In genomic region chr1:160376525-160377131, GRCh38 we compare ENCODE assay signal across 9 cellular contexts. TPM values are rescaled to one million over a fixed set of nuclear protein-coding genes. Genes with fewer than 3 reads are reported as not detected.
DNase-seq lines count a peak whose midpoint lies in the region; ATAC-seq and TF ChIP-seq lines count a peak whose summit lies in the region.
"Had no signal": no experiment of that assay in that cellular context is flagged by ENCODE, and none has a peak within 500 bp of the region (broad histone marks: within the 10 kb centered on the region; RNA-seq: fewer than 3 reads in every experiment).

No MANE protein-coding gene starts in this region.

- peak; percentile 87 for TF ChIP-seq CTCF in CD4-positive, alpha-beta T cell (IDR thresholded peaks at IDR 0.05)
- peak; percentile 99 for TF ChIP-seq CTCF in MM.1S (IDR thresholded peaks at IDR 0.05; ENCODE audit: low read length)
- peak; percentile 65 for TF ChIP-seq CTCF in RWPE1 (conservative IDR thresholded peaks at IDR 0.05; ENCODE audit: low read depth)
- peak; percentile 95 for TF ChIP-seq CTCF in choroid plexus epithelial cell (conservative IDR thresholded peaks at IDR 0.05; ENCODE audit: low read depth, low read length)

- H3K4me3 ChIP-seq in MM.1S (ENCODE audit: low read length) (no peak overlapping the region), choroid plexus epithelial cell (ENCODE audit: low read depth, low read length) (no peak overlapping the region)

- CTCF ChIA-PET in CD4-positive, alpha-beta T cell (lab: Charles Lee), result interaction anchor here (1.0 to 2.6 kb wide), 5 partner anchors 14 to 275 kb away, joined by 3 to 8 read pairs (median 5); no protein-coding TSS in a partner anchor
- CTCF ChIA-PET in RWPE1 (lab: Yijun Ruan, JAX), result interaction anchor here (0.6 to 1.2 kb wide), 9 partner anchors 10 to 135 kb away, joined by 3 to 5 read pairs (median 3); partner anchors contain the start of gene NHLH1

- H3K9me2 ChIP-seq in MM.1S (replicated peaks; ENCODE audit: insufficient read depth, low read length), result no peaks in the 10 kb centered on the region

- H3K36me3 ChIP-seq in MM.1S (replicated peaks; ENCODE audit: insufficient read depth, low read length), result no peaks in the 10 kb centered on the region

- no peaks in the 10 kb centered on the region for H3K79me2 ChIP-seq in MM.1S (ENCODE audit: low read length)

- POLR2A ChIA-PET in CD4-positive, alpha-beta T cell (lab: Charles Lee), result interaction anchor here (0.7 to 1.5 kb wide), 6 partner anchors 13 to 278 kb away, joined by 3 to 5 read pairs (median 4); partner anchors contain the start of gene IGSF8
- POLR2A ChIA-PET in RWPE1 (lab: Yijun Ruan, JAX; ENCODE audit: low non-redundant PET), result no interaction called here

- no peak overlapping the region for H3K27ac Mint-ChIP-seq in CD4-positive, alpha-beta T cell
- H3K27ac Mint-ChIP-seq in stimulated activated naive B cell treated with anti-CD40 and anti-IgM and Interleukin-4, amounts not matched to agents 10 μg/mL and 1 μg/mL and 100 μg/mL, for 72 hours, result no peak overlapping the region
- H3K27ac Mint-ChIP-seq: stimulated activated naive CD8-positive, alpha-beta T cell treated with anti-CD3 and anti-CD28 coated beads, Interleukin-15, Interleukin-2, amounts not matched to agents 100 ng/mL and 50 ng/mL, for 24 hours had no signal

- no peak for DNase-seq in CD4-positive, alpha-beta T cell
- DNase-seq in MM.1S (peak; percentile 51), RWPE1 (ENCODE audit: low spot score) (no peak), choroid plexus epithelial cell (ENCODE audit: low read depth) (peak; percentile 87), kidney glomerular epithelial cell (lab: John Stamatoyannopoulos, UW) (peak; percentile 43)
- DNase-seq in stimulated activated naive B cell treated with anti-CD40 and anti-IgM and Interleukin-4, amounts not matched to agents 10 μg/mL and 1 μg/mL and 100 μg/mL, for 72 hours, result peak; percentile 18

- H3K9me3 Mint-ChIP-seq in CD4-positive, alpha-beta T cell, result no peaks in the 10 kb centered on the region
- H3K9me3 Mint-ChIP-seq in stimulated activated naive B cell treated with anti-CD40 and anti-IgM and Interleukin-4, amounts not matched to agents 10 μg/mL and 1 μg/mL and 100 μg/mL, for 72 hours, result no peaks in the 10 kb centered on the region
- H3K9me3 Mint-ChIP-seq: stimulated activated naive CD8-positive, alpha-beta T cell treated with anti-CD3 and anti-CD28 coated beads, Interleukin-15, Interleukin-2, amounts not matched to agents 100 ng/mL and 50 ng/mL, for 24 hours had no signal

- no peaks in the 10 kb centered on the region for H3K27me3 ChIP-seq in CD4-positive, alpha-beta T cell (ENCODE audit: control insufficient read depth, insufficient read depth, low read length)
- H3K27me3 ChIP-seq in MM.1S (replicated peaks; ENCODE audit: insufficient read depth, low read length), result no peaks in the 10 kb centered on the region

- intact Hi-C loops in CD4-positive, alpha-beta T cell (cut with DNase I, micrococcal nuclease), result loop anchor here (1.0 to 10.0 kb wide), 6 partner anchors 183 to 582 kb away; no protein-coding TSS in a partner anchor

- H3K27ac ChIP-seq in CD4-positive, alpha-beta T cell (ENCODE audit: low read depth, low read length), result no peak overlapping the region
- H3K27ac ChIP-seq in MM.1S (ENCODE audit: low read length) (no peak overlapping the region), RWPE1 (no peak overlapping the region)

- H3K4me1 ChIP-seq in MM.1S (ENCODE audit: low read length), result peaks cover 4% of the 10 kb centered on the region; the same call in 1 of the 2 replicates

- peaks cover 13% of the 10 kb centered on the region for H3K4me1 Mint-ChIP-seq in CD4-positive, alpha-beta T cell (ENCODE audit: low read depth)
- peaks cover 18 to 27% of the 10 kb centered on the region in 2 donors for H3K4me1 Mint-ChIP-seq in stimulated activated naive B cell treated with anti-CD40 and anti-IgM and Interleukin-4, amounts not matched to agents 10 μg/mL and 1 μg/mL and 100 μg/mL, for 72 hours

- H4K20me1 ChIP-seq in MM.1S (ENCODE audit: insufficient read depth, low read length), result no peaks in the 10 kb centered on the region

- H3F3A ChIP-seq in MM.1S (ENCODE audit: insufficient read depth, low read length), result no peaks in the 10 kb centered on the region

- H3K9me3 ChIP-seq in CD4-positive, alpha-beta T cell (ENCODE audit: control insufficient read depth, low read length), result no peaks in the 10 kb centered on the region
- no peaks in the 10 kb centered on the region for H3K9me3 ChIP-seq in MM.1S (replicated peaks; ENCODE audit: insufficient read depth, low read length)

- no peaks in the 10 kb centered on the region for H3K36me3 Mint-ChIP-seq in CD4-positive, alpha-beta T cell (ENCODE audit: low read depth)
- H3K36me3 Mint-ChIP-seq in stimulated activated naive B cell treated with anti-CD40 and anti-IgM and Interleukin-4, amounts not matched to agents 10 μg/mL and 1 μg/mL and 100 μg/mL, for 72 hours, result peaks cover 7 to 9% of the 10 kb centered on the region in 2 donors

- peak overlapping the region; percentile 48 for H2AFZ ChIP-seq in MM.1S (ENCODE audit: low read length)

- no peak overlapping the region for H3K9ac ChIP-seq in MM.1S (ENCODE audit: low read length)

- H3K4me3 Mint-ChIP-seq in CD4-positive, alpha-beta T cell, result no peak overlapping the region
- peak overlapping the region in 1 of 2 donors; percentile 46 for H3K4me3 Mint-ChIP-seq in stimulated activated naive B cell treated with anti-CD40 and anti-IgM and Interleukin-4, amounts not matched to agents 10 μg/mL and 1 μg/mL and 100 μg/mL, for 72 hours
- H3K4me3 Mint-ChIP-seq: stimulated activated naive CD8-positive, alpha-beta T cell treated with anti-CD3 and anti-CD28 coated beads, Interleukin-15, Interleukin-2, amounts not matched to agents 100 ng/mL and 50 ng/mL, for 24 hours had no signal

- peak; percentile 80 for ATAC-seq in CD4-positive, alpha-beta T cell (ENCODE audit: poor library complexity)
- ATAC-seq in GM18868 (IDR thresholded peaks at IDR 0.05; ENCODE audit: unreplicated experiment) (peak; percentile 63), GM19455 (IDR thresholded peaks at IDR 0.05; ENCODE audit: unreplicated experiment) (no peak)
- peak; percentile 62 to 67 for ATAC-seq in stimulated activated naive B cell treated with anti-CD40 and anti-IgM and Interleukin-4, amounts not matched to agents 10 μg/mL and 1 μg/mL and 100 μg/mL, for 72 hours (replicated peaks)

- H3K27me3 Mint-ChIP-seq in CD4-positive, alpha-beta T cell, result no peaks in the 10 kb centered on the region
- peaks cover 0 to 3% of the 10 kb centered on the region in 2 donors for H3K27me3 Mint-ChIP-seq in stimulated activated naive B cell treated with anti-CD40 and anti-IgM and Interleukin-4, amounts not matched to agents 10 μg/mL and 1 μg/mL and 100 μg/mL, for 72 hours
- H3K27me3 Mint-ChIP-seq: stimulated activated naive CD8-positive, alpha-beta T cell treated with anti-CD3 and anti-CD28 coated beads, Interleukin-15, Interleukin-2, amounts not matched to agents 100 ng/mL and 50 ng/mL, for 24 hours had no signal

- peak overlapping the region; percentile 24; the same call in 1 of the 2 replicates for H3K4me2 ChIP-seq in MM.1S (ENCODE audit: low read depth, low read length)

RNA-seq across cellular contexts. Expression of gene NHLH1, which starts 9.8 kb away (rescaled TPM):
- total RNA-seq in CD4-positive, alpha-beta T cell, result under 1 TPM in 1 of 2 experiments, not detected in 1; 0.08 TPM

RNA-seq across cellular contexts. Expression of gene VANGL2, which starts 23.7 kb away (rescaled TPM):
- not detected for total RNA-seq in CD4-positive, alpha-beta T cell

RNA-seq across cellular contexts. Expression of gene NCSTN, which starts 33.4 kb away (rescaled TPM):
- total RNA-seq in CD4-positive, alpha-beta T cell, result 10 to 100 TPM; 54.9 to 56.6 TPM

RNA-seq across cellular contexts. Expression of gene COPA, which starts 33.6 kb away (rescaled TPM):
- 100 to 1,000 TPM in 1 of 2 experiments, 10 to 100 TPM in 1; 95.0 to 107 TPM for total RNA-seq in CD4-positive, alpha-beta T cell

Comparison
In these comparisons a context has a peak if more than half of its experiments do, and no peak if none do; other contexts are left out.
1. DNase-seq: peak in MM.1S (single experiment), choroid plexus epithelial cell (single experiment), kidney glomerular epithelial cell (single experiment) and stimulated activated naive B cell treated with anti-CD40 and anti-IgM and Interleukin-4, amounts not matched to agents 10 μg/mL and 1 μg/mL and 100 μg/mL, for 72 hours (single experiment); none in CD4-positive, alpha-beta T cell (0 of 10) and RWPE1 (single experiment).
2. Peak in every context shown above with its lines, with median percentiles within 50 percentile points of each other: CTCF ChIP-seq.